Comparison of ENCODE assay signal across 25 cellular contexts in the genomic region with DNA sequence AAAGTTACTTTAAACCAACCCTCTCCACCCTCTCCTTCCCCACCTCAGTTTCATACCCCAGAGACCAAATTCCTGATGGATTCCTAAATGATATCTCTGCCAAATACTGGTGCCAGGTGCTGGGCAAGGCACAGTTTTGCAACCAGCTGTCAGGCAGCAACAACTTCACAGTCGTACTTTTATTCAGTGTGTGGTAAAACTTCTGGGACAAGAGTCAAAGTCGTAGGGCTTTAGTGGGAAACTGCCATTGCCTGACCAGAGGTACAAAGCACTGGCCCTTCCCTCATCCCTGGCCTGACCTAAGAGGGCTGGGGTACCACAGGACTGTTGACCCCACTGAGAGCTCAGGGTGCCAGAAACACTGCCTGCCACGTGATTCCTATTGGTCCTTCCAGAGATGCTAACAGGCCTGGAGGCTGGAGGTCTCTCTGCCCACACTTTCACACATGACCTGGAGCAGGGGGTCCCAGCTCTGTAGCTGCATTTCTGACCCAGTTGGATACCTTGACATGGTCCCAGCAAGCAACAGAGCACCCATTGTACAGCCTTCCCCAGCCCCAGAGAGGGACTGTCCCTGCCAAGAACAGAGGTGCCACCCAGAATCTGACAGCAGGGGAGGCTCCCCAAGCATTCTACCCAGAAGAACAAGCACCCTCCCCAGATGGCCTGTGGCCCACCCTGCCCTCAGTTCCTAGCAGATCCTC. TPM values are rescaled to one million over a fixed set of nuclear protein-coding genes. Genes with fewer than 3 reads are reported as not detected.
DNase-seq lines count a peak whose midpoint lies in the region; ATAC-seq and TF ChIP-seq lines count a peak whose summit lies in the region.
"Had no signal": no experiment of that assay in that cellular context is flagged by ENCODE, and none has a peak within 500 bp of the region (broad histone marks: within the 10 kb centered on the region; RNA-seq: fewer than 3 reads in every experiment).

No MANE protein-coding gene starts in this region.

- DNase-seq in activated naive CD8-positive, alpha-beta T cell treated with anti-CD3 and anti-CD28 coated beads, Interleukin-2, amount 50 U/mL, for 24 hours: no peak
- DNase-seq in activated naive CD8-positive, alpha-beta T cell treated with anti-CD3 and anti-CD28 coated beads for 36 hours: no peak
- DNase-seq in RWPE1 (ENCODE audit: low spot score): no peak
- no peak for DNase-seq in right atrium auricular region (ENCODE audit: low spot score)
- no peak for DNase-seq in suprapubic skin (ENCODE audit: low spot score in 2 of 2)
- DNase-seq in NCI-H187 (lab: John Stamatoyannopoulos, UW): no peak
- no peak for DNase-seq in D341Med (ENCODE audit: low spot score)
- DNase-seq: activated B cell treated with CpG ODN at 0.5 μM for 24 hours; activated CD4-positive, alpha-beta T cell treated with anti-CD3 and anti-CD28 coated beads, Interleukin-2, amount 50 U/mL, for 48 hours; BE2C; Caco-2; colonic mucosa; foreskin melanocyte; H7; hippocampal formation; immature natural killer cell; mucosa of descending colon; NCI-H2029; NCI-H226; NCI-H82; OCI-M1 had no signal

- peaks cover 29% of the 10 kb centered on the region for H3K4me1 Mint-ChIP-seq in activated naive CD8-positive, alpha-beta T cell treated with anti-CD3 and anti-CD28 coated beads, Interleukin-2, amount 50 U/mL, for 24 hours
- peaks cover 48% of the 10 kb centered on the region for H3K4me1 Mint-ChIP-seq in activated naive CD8-positive, alpha-beta T cell treated with anti-CD3 and anti-CD28 coated beads for 36 hours

- ATAC-seq in activated naive CD8-positive, alpha-beta T cell treated with anti-CD3 and anti-CD28 coated beads, Interleukin-2, amount 50 U/mL, for 24 hours: peak; percentile 16
- no peak for ATAC-seq in GM21526 (IDR thresholded peaks at IDR 0.05; ENCODE audit: low FRiP score, unreplicated experiment)

- peaks cover 0 to 10% of the 10 kb centered on the region in 2 donors for H3K4me1 ChIP-seq in right atrium auricular region
- peaks cover 21% of the 10 kb centered on the region for H3K4me1 ChIP-seq in suprapubic skin
- H3K4me1 ChIP-seq: Caco-2, colonic mucosa had no signal

- no peak overlapping the region for H3K4me3 Mint-ChIP-seq in activated naive CD8-positive, alpha-beta T cell treated with anti-CD3 and anti-CD28 coated beads, Interleukin-2, amount 50 U/mL, for 24 hours
- no peak overlapping the region for H3K4me3 Mint-ChIP-seq in activated naive CD8-positive, alpha-beta T cell treated with anti-CD3 and anti-CD28 coated beads for 36 hours
- H3K4me3 Mint-ChIP-seq: activated B cell treated with CpG ODN at 0.5 μM for 24 hours, immature natural killer cell had no signal

- H3K27ac Mint-ChIP-seq in activated naive CD8-positive, alpha-beta T cell treated with anti-CD3 and anti-CD28 coated beads, Interleukin-2, amount 50 U/mL, for 24 hours: no peak overlapping the region
- no peak overlapping the region for H3K27ac Mint-ChIP-seq in activated naive CD8-positive, alpha-beta T cell treated with anti-CD3 and anti-CD28 coated beads for 36 hours
- H3K27ac Mint-ChIP-seq: activated B cell treated with CpG ODN at 0.5 μM for 24 hours had no signal

- no peak for TF ChIP-seq POLR2A in suprapubic skin (IDR thresholded peaks at IDR 0.05)

- H3K4me3 ChIP-seq in right atrium auricular region (no peak overlapping the region), suprapubic skin (no peak overlapping the region)
- H3K4me3 ChIP-seq: colonic mucosa, esophagus muscularis mucosa, mucosa of descending colon had no signal

- H3K9me3 ChIP-seq in right atrium auricular region (peaks cover 0 to 12% of the 10 kb centered on the region in 2 donors), suprapubic skin (no peaks in the 10 kb centered on the region)
- H3K9me3 ChIP-seq: BE2C, colonic mucosa had no signal

- H3K36me3 Mint-ChIP-seq in activated naive CD8-positive, alpha-beta T cell treated with anti-CD3 and anti-CD28 coated beads, Interleukin-2, amount 50 U/mL, for 24 hours (ENCODE audit: low read depth): no peaks in the 10 kb centered on the region
- H3K36me3 Mint-ChIP-seq in activated naive CD8-positive, alpha-beta T cell treated with anti-CD3 and anti-CD28 coated beads for 36 hours: no peaks in the 10 kb centered on the region

- POLR2A ChIA-PET in RWPE1 (lab: Yijun Ruan, JAX; ENCODE audit: low non-redundant PET): no interaction called here

- TF ChIP-seq CTCF in RWPE1 (conservative IDR thresholded peaks at IDR 0.05; ENCODE audit: low read depth) (no peak), right atrium auricular region (IDR thresholded peaks at IDR 0.05) (no peak), suprapubic skin (IDR thresholded peaks at IDR 0.05) (no peak)

- H3K27me3 Mint-ChIP-seq in activated naive CD8-positive, alpha-beta T cell treated with anti-CD3 and anti-CD28 coated beads, Interleukin-2, amount 50 U/mL, for 24 hours: no peaks in the 10 kb centered on the region
- H3K27me3 Mint-ChIP-seq in activated naive CD8-positive, alpha-beta T cell treated with anti-CD3 and anti-CD28 coated beads for 36 hours: no peaks in the 10 kb centered on the region

- H3K27me3 ChIP-seq in right atrium auricular region (no peaks in the 10 kb centered on the region), suprapubic skin (no peaks in the 10 kb centered on the region)
- H3K27me3 ChIP-seq: BE2C, colonic mucosa, esophagus muscularis mucosa had no signal

- TF ChIP-seq EP300 in suprapubic skin (IDR thresholded peaks at IDR 0.05): no peak

- H3K27ac ChIP-seq in RWPE1: peak overlapping the region; percentile 66
- H3K27ac ChIP-seq in right atrium auricular region: peak overlapping the region; percentile 80 to 92
- peak overlapping the region; percentile 5 for H3K27ac ChIP-seq in suprapubic skin
- H3K27ac ChIP-seq: colonic mucosa, esophagus muscularis mucosa, KMS-11 had no signal

- CTCF ChIA-PET in RWPE1 (lab: Yijun Ruan, JAX): interaction anchor here (0.5 kb wide), 1 partner anchor 96 kb away, joined by 4 read pairs; no protein-coding TSS in a partner anchor

- H3K9me3 Mint-ChIP-seq in activated naive CD8-positive, alpha-beta T cell treated with anti-CD3 and anti-CD28 coated beads, Interleukin-2, amount 50 U/mL, for 24 hours: no peaks in the 10 kb centered on the region
- H3K9me3 Mint-ChIP-seq in activated naive CD8-positive, alpha-beta T cell treated with anti-CD3 and anti-CD28 coated beads for 36 hours: peaks cover 2% of the 10 kb centered on the region
- H3K9me3 Mint-ChIP-seq: activated B cell treated with CpG ODN at 0.5 μM for 24 hours, immature natural killer cell had no signal

- H3K36me3 ChIP-seq in right atrium auricular region (no peaks in the 10 kb centered on the region), suprapubic skin (no peaks in the 10 kb centered on the region)
- H3K36me3 ChIP-seq: BE2C, colonic mucosa, esophagus muscularis mucosa had no signal

- WGBS in suprapubic skin: 37% methylated on average over 3 of the region's 3 CpGs

RNA-seq across cellular contexts. Expression of a gene that starts 59.9 kb away (rescaled TPM):
- 1 to 10 TPM; 1.5 to 1.8 TPM for total RNA-seq in activated naive CD8-positive, alpha-beta T cell treated with anti-CD3 and anti-CD28 coated beads for 36 hours
- total RNA-seq in right atrium auricular region (under 1 TPM; 0.52 to 0.59 TPM), suprapubic skin (under 1 TPM in 2 of 4 donors, not detected in 2; 0.26 to 0.96 TPM)
- total RNA-seq: A673, activated B cell treated with CpG ODN at 0.5 μM for 24 hours, H7 had no signal

Comparison
In these comparisons a context has a peak if more than half of its experiments do, and no peak if none do; other contexts are left out.
1. H3K27ac ChIP-seq: peak in every context shown above with its lines; median percentile 86 in right atrium auricular region; 66 in RWPE1; 5 in suprapubic skin.